In the genomic region with DNA sequence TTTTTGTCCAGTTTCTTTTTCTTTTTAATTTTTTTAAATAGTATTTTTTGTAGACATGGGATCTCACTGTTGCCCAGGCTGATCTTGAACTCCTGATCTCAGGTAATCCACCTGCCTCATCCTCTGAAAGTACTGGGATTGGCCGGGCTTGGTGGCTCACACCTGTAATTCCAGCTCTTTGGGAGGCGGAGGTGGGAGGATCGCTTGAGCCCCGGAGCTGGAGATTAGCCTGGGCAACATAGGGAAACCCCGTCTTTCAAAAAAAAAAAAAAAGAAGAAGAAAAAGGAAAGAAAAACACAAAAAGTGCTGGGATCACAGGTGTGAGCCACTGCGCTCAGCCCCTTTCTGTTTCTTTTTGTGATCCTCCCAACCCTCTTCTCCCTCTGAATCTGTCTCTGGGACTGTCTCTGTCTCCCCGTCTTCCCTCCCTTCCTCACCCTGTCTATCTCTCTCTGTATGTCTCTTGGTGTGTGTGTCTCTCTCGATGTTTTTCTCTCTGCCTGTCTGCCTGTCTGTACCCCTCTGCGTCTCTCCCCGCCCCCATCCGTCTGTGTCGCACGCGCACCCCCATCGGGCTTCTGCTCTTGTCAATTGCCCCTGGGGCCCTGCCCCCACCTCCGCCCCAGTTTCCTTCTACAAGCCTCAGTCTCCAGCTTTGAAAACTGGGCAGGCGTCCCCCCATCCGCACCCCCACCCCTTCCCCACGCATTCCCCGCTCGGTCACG, we compare ENCODE assay signal across 1 cellular context.
TF ChIP-seq lines count a peak whose summit lies in the region.

No MANE protein-coding gene starts in this region.

TF ChIP-seq in GM12878, 131 proteins besides CTCF, POLR2A, EP300 and RAD21:
- TF ChIP-seq BACH1 (IDR thresholded peaks at IDR 0.05; ENCODE audit: borderline replicate concordance) (peak; percentile 63; the same call in 1 of the 2 replicates), WRNIP1 (IDR thresholded peaks at IDR 0.05; ENCODE audit: borderline replicate concordance, low read depth, low read length) (peak; percentile 78; the same call in 1 of the 2 replicates), EED (IDR thresholded peaks at IDR 0.05; ENCODE audit: low read depth) (no peak), BHLHE40 (IDR thresholded peaks at IDR 0.05; ENCODE audit: borderline replicate concordance in 1 of 2, low read depth in 2 of 2, low read length in 1 of 2) (peak; percentile 69 to 70; a peak in 3 of 4 replicates), SMAD1 (IDR thresholded peaks at IDR 0.05; ENCODE audit: low read depth, partially characterized antibody) (peak; percentile 65), CREB1 (IDR thresholded peaks at IDR 0.05; ENCODE audit: low read depth) (no peak), ZNF217 (IDR thresholded peaks at IDR 0.05) (no peak), ELK1 (IDR thresholded peaks at IDR 0.05; ENCODE audit: low read depth, low read length) (no peak), NKRF (conservative IDR thresholded peaks at IDR 0.05) (0 out of 2 replicates have a peak, but pooled peaks have one; percentile 10), NBN (IDR thresholded peaks at IDR 0.05) (peak; percentile 71), RELB (IDR thresholded peaks at IDR 0.05; ENCODE audit: low read depth) (0 out of 2 replicates have a peak, but pooled peaks have one; percentile 42), RB1 (IDR thresholded peaks at IDR 0.05; ENCODE audit: borderline replicate concordance) (peak; percentile 61; the same call in 1 of the 2 replicates), E2F8 (IDR thresholded peaks at IDR 0.05; ENCODE audit: low read depth, partially characterized antibody) (no peak), TCF12 (IDR thresholded peaks at IDR 0.05; ENCODE audit: low read depth, low read length) (0 out of 2 replicates have a peak, but pooled peaks have one; percentile 37), MXI1 (IDR thresholded peaks at IDR 0.05; ENCODE audit: low read depth, low read length) (0 out of 2 replicates have a peak, but pooled peaks have one; percentile 6), CHD2 (IDR thresholded peaks at IDR 0.05; ENCODE audit: borderline replicate concordance, low read depth, low read length) (peak; percentile 81), SKIL (IDR thresholded peaks at IDR 0.05; ENCODE audit: low read depth, poor library complexity, severe bottlenecking) (peak; percentile 48), MTA2 (IDR thresholded peaks at IDR 0.05; ENCODE audit: low read depth) (peak; percentile 48; the same call in 1 of the 2 replicates), TCF3 (IDR thresholded peaks at IDR 0.05; ENCODE audit: borderline replicate concordance, insufficient read depth, low read depth, low read length) (0 out of 2 replicates have a peak, but pooled peaks have one; percentile 15), PAX5 (IDR thresholded peaks at IDR 0.05; ENCODE audit: borderline replicate concordance, low read depth, low read length) (no peak; the same call in 1 of the 2 replicates), USF2 (IDR thresholded peaks at IDR 0.05; ENCODE audit: borderline replicate concordance, low read depth, low read length) (no peak), HDGF (IDR thresholded peaks at IDR 0.05) (peak; percentile 98)
- TF ChIP-seq, protein P1, sequence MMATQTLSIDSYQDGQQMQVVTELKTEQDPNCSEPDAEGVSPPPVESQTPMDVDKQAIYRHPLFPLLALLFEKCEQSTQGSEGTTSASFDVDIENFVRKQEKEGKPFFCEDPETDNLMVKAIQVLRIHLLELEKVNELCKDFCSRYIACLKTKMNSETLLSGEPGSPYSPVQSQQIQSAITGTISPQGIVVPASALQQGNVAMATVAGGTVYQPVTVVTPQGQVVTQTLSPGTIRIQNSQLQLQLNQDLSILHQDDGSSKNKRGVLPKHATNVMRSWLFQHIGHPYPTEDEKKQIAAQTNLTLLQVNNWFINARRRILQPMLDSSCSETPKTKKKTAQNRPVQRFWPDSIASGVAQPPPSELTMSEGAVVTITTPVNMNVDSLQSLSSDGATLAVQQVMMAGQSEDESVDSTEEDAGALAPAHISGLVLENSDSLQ (IDR thresholded peaks at IDR 0.05), result peak; percentile 61
- TF ChIP-seq, protein P2, sequence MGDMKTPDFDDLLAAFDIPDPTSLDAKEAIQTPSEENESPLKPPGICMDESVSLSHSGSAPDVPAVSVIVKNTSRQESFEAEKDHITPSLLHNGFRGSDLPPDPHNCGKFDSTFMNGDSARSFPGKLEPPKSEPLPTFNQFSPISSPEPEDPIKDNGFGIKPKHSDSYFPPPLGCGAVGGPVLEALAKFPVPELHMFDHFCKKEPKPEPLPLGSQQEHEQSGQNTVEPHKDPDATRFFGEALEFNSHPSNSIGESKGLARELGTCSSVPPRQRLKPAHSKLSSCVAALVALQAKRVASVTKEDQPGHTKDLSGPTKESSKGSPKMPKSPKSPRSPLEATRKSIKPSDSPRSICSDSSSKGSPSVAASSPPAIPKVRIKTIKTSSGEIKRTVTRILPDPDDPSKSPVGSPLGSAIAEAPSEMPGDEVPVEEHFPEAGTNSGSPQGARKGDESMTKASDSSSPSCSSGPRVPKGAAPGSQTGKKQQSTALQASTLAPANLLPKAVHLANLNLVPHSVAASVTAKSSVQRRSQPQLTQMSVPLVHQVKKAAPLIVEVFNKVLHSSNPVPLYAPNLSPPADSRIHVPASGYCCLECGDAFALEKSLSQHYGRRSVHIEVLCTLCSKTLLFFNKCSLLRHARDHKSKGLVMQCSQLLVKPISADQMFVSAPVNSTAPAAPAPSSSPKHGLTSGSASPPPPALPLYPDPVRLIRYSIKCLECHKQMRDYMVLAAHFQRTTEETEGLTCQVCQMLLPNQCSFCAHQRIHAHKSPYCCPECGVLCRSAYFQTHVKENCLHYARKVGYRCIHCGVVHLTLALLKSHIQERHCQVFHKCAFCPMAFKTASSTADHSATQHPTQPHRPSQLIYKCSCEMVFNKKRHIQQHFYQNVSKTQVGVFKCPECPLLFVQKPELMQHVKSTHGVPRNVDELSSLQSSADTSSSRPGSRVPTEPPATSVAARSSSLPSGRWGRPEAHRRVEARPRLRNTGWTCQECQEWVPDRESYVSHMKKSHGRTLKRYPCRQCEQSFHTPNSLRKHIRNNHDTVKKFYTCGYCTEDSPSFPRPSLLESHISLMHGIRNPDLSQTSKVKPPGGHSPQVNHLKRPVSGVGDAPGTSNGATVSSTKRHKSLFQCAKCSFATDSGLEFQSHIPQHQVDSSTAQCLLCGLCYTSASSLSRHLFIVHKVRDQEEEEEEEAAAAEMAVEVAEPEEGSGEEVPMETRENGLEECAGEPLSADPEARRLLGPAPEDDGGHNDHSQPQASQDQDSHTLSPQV (IDR thresholded peaks at IDR 0.05), result no peak
- TF ChIP-seq, protein P3, sequence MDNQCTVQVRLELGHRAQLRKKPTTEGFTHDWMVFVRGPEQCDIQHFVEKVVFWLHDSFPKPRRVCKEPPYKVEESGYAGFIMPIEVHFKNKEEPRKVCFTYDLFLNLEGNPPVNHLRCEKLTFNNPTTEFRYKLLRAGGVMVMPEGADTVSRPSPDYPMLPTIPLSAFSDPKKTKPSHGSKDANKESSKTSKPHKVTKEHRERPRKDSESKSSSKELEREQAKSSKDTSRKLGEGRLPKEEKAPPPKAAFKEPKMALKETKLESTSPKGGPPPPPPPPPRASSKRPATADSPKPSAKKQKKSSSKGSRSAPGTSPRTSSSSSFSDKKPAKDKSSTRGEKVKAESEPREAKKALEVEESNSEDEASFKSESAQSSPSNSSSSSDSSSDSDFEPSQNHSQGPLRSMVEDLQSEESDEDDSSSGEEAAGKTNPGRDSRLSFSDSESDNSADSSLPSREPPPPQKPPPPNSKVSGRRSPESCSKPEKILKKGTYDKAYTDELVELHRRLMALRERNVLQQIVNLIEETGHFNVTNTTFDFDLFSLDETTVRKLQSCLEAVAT (IDR thresholded peaks at IDR 0.05), result peak; percentile 50
TF ChIP-seq in GM12878: peak in this region for 17.
